Comparison of ENCODE assay signal across 8 cellular contexts in genomic region chr22:23893957-23894709, GRCh38. TPM values are rescaled to one million over a fixed set of nuclear protein-coding genes. Genes with fewer than 3 reads are reported as not detected.
DNase-seq lines count a peak whose midpoint lies in the region; ATAC-seq and TF ChIP-seq lines count a peak whose summit lies in the region.

TSS of gene MIF (plus strand) at chr22:23894383. CDS start at chr22:23894475, 92 bp downstream.

- 0 to 1% (median 1%) methylated on average over 10 to 71 of the region's 71 CpGs for WGBS in spleen, 5 donors

- TF ChIP-seq POLR2A in GM18951 (IDR thresholded peaks at IDR 0.05; ENCODE audit: extremely low read depth, insufficient read depth, insufficient read length) = peak; percentile 93
- TF ChIP-seq POLR2A in spleen (IDR thresholded peaks at IDR 0.05) = peak; percentile 42 to 85 (median 64)

- H3K9me3 Mint-ChIP-seq in activated B cell treated with CpG ODN at 0.5 μM for 24 hours (no peaks in the 10 kb centered on the region), immature natural killer cell (no peaks in the 10 kb centered on the region)

- no peaks in the 10 kb centered on the region for H3K27me3 ChIP-seq in spleen (replicated peaks in 1 of 7)

- CTCF ChIA-PET in activated B cell treated with CpG ODN at 0.5 μM for 24 hours (lab: Charles Lee) = interaction anchor here (0.6 to 2.0 kb wide), 11 partner anchors 9 to 540 kb away, joined by 3 to 8 read pairs (median 3); partner anchors contain the start of gene SLC2A11

- H3K4me1 ChIP-seq in spleen = peaks cover 11 to 38% (median 26%) of the 10 kb centered on the region in 6 donors

- POLR2A ChIA-PET in activated B cell treated with CpG ODN at 0.5 μM for 24 hours (lab: Charles Lee) = interaction anchor here (0.6 to 2.7 kb wide), 31 partner anchors 9 to 749 kb away, joined by 3 to 84 read pairs (median 4); partner anchors contain the start of genes CABIN1, DERL3, SLC2A11 and VPREB3

- no peaks in the 10 kb centered on the region for H3K27me3 Mint-ChIP-seq in activated B cell treated with CpG ODN at 0.5 μM for 24 hours
- H3K27me3 Mint-ChIP-seq in immature natural killer cell (ENCODE audit: low read depth in 3 of 3) = peaks cover 0 to 6% (median 3%) of the 10 kb centered on the region in 3 donors

- intact Hi-C loops in activated B cell treated with CpG ODN at 0.5 μM for 24 hours (cut with micrococcal nuclease) (loop anchor here (1.0 to 5.0 kb wide), 6 partner anchors 20 to 126 kb away; partner anchors contain the start of genes CABIN1, DERL3 and SLC2A11), spleen (cut with DNase I; ENCODE audit: low total_unique reads) (no loop called here)

- H3K4me3 ChIP-seq in cardiac fibroblast (replicated peaks in 1 of 2; ENCODE audit: low read depth in 2 of 2, low read length in 2 of 2) (peak within 1 kb of the TSS; percentile 78 to 92), spleen (peak within 1 kb of the TSS; percentile 47 to 90 (median 76))

- peaks cover 0 to 37% (median 21%) of the 10 kb centered on the region in 6 donors for H3K36me3 ChIP-seq in spleen

- H3K27ac Mint-ChIP-seq in activated B cell treated with CpG ODN at 0.5 μM for 24 hours = peak within 1 kb of the TSS; percentile 96
- peak within 1 kb of the TSS; percentile 87 to 96 (median 94) for H3K27ac Mint-ChIP-seq in immature natural killer cell

- H3K4me3 Mint-ChIP-seq in activated B cell treated with CpG ODN at 0.5 μM for 24 hours (peak within 1 kb of the TSS; percentile 96), immature natural killer cell (peak within 1 kb of the TSS; percentile 90 to 94 (median 91))

- in situ Hi-C loops in GM18951 (cut with MboI; ENCODE audit: low sequenced_read_pairs, unreplicated experiment) = no loop called here

- peaks cover 25% of the 10 kb centered on the region for H3K4me1 Mint-ChIP-seq in activated B cell treated with CpG ODN at 0.5 μM for 24 hours
- H3K4me1 Mint-ChIP-seq in immature natural killer cell = peaks cover 20 to 26% of the 10 kb centered on the region in 2 donors

- ATAC-seq in HG03175 (IDR thresholded peaks at IDR 0.05; ENCODE audit: unreplicated experiment) (peak; percentile 88), activated B cell treated with CpG ODN at 0.5 μM for 24 hours (ENCODE audit: low read depth) (peak; percentile 88)

- peak within 1 kb of the TSS; percentile 89 to 99 (median 97) for H3K27ac ChIP-seq in spleen

- no peaks in the 10 kb centered on the region for H3K9me3 ChIP-seq in spleen

- TF ChIP-seq CTCF in AG09319 (IDR thresholded peaks at IDR 0.05; ENCODE audit: low read depth, low read length) (peak; percentile 82), activated B cell treated with CpG ODN at 0.5 μM for 24 hours (IDR thresholded peaks at IDR 0.05) (peak; percentile 44), cardiac fibroblast (IDR thresholded peaks at IDR 0.05; ENCODE audit: low read depth, low read length) (peak; percentile 83), spleen (IDR thresholded peaks at IDR 0.05 in 8 of 11, conservative IDR thresholded peaks at IDR 0.05 in 3 of 11) (peak; percentile 70 to 87 (median 78))

- peak; percentile 68 for DNase-seq in AG09319 (ENCODE audit: extremely low read depth, low read depth)
- peak; percentile 97 for DNase-seq in NCI-H345 (lab: John Stamatoyannopoulos, UW)
- DNase-seq in activated B cell treated with CpG ODN at 0.5 μM for 24 hours = peak; percentile 100
- peak; percentile 92 to 97 for DNase-seq in cardiac fibroblast (ENCODE audit: low read depth in 2 of 2)
- DNase-seq in immature natural killer cell = peak; percentile 99
- DNase-seq in spleen = peak; percentile 100

- H3K36me3 Mint-ChIP-seq in activated B cell treated with CpG ODN at 0.5 μM for 24 hours (ENCODE audit: low read depth) = peaks cover 41% of the 10 kb centered on the region
- no peaks in the 10 kb centered on the region for H3K36me3 Mint-ChIP-seq in immature natural killer cell

RNA-seq across cellular contexts. Expression of gene MIF, which starts in this region (rescaled TPM):
- 308 and 349 TPM in 2 replicates for total RNA-seq in activated B cell treated with CpG ODN at 0.5 μM for 24 hours
- polyA plus RNA-seq in immature natural killer cell = 1,000 to 10,000 TPM in 1 of 3 donors, 100 to 1,000 TPM in 2; 788 to 1,627 (median 947) TPM
- total RNA-seq in spleen = 100 to 1,000 TPM; 168 to 346 (median 211) TPM
- polyA plus RNA-seq in spleen = 100 to 1,000 TPM; 421 to 580 (median 501) TPM

Comparison
In these comparisons a context has a peak if more than half of its experiments do, and no peak if none do; other contexts are left out.
1. Peak in every context shown above with its lines: DNase-seq, ATAC-seq, H3K4me3 ChIP-seq and H3K27ac ChIP-seq.